ENCODE assay signal across 1 cellular context in the genomic region with DNA sequence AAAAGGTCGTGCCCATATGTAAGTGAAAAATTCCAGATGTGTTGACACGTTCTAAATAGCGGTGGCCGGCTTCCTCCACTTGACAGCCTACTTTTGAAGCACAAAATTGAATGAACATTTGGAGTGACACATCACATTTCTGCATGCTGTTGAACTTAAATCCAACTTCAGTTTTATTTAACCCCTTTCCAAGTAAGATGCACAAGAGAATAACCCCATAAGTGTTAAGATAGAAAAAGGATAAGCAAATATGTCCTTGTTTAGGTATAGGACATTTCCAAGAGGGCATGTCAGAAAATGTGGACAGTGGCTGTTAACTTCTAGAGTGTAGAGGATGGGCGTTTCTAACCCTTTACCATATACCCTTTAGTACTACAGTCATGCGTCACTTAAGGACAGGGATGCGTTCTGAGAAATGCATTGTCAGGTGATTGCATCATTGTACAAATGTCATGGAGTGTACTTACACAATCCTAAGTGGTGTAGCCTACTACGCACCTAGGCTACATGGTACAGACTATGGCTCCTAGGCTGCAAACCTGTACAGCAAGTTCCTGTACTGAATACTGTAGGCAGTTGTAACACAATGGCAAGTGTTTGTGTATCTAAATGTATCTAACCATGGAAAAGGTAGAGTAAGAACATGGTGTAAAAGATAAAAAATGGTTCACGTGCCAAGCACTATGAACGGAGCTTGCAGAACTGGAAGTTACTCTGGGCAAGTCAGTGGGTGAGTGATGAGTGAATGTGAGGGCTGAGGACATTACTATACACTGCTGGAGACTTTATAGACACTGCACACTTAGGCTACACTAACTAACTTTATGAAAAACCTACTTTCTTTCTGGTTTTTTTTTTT.
TF ChIP-seq lines count a peak whose summit lies in the region.

No MANE protein-coding gene starts in this region.

TF ChIP-seq in K562, 482 proteins besides CTCF, POLR2A, EP300 and RAD21 (continued from another document and continues in another):
- TF ChIP-seq, protein P1, sequence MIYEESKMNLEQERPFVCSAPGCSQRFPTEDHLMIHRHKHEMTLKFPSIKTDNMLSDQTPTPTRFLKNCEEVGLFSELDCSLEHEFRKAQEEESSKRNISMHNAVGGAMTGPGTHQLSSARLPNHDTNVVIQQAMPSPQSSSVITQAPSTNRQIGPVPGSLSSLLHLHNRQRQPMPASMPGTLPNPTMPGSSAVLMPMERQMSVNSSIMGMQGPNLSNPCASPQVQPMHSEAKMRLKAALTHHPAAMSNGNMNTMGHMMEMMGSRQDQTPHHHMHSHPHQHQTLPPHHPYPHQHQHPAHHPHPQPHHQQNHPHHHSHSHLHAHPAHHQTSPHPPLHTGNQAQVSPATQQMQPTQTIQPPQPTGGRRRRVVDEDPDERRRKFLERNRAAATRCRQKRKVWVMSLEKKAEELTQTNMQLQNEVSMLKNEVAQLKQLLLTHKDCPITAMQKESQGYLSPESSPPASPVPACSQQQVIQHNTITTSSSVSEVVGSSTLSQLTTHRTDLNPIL (CRISPR knock-in tag; IDR thresholded peaks at IDR 0.05) = no peak
- TF ChIP-seq MTA1 (IDR thresholded peaks at IDR 0.05; ENCODE audit: borderline replicate concordance) (peak; percentile 84), RBM25 (IDR thresholded peaks at IDR 0.05; ENCODE audit: low read depth, low read length, severe bottlenecking) (no peak), ZNF699 (CRISPR knock-in tag; IDR thresholded peaks at IDR 0.05; ENCODE audit: insufficient replicate concordance) (no peak), HSF4 (CRISPR knock-in tag; IDR thresholded peaks at IDR 0.05; ENCODE audit: borderline replicate concordance) (peak; percentile 66; the same call in 1 of the 2 replicates), KDM5B (IDR thresholded peaks at IDR 0.05; ENCODE audit: insufficient replicate concordance, low read depth, low read length) (no peak), TCFL5 (CRISPR knock-in tag; conservative IDR thresholded peaks at IDR 0.05) (peak; percentile 80; the same call in 1 of the 2 replicates), SREBF2 (CRISPR knock-in tag; IDR thresholded peaks at IDR 0.05) (no peak), ZBED1 (IDR thresholded peaks at IDR 0.05) (no peak), ARHGAP35 (IDR thresholded peaks at IDR 0.05; ENCODE audit: partially characterized antibody) (no peak), TCF3 (CRISPR knock-in tag; IDR thresholded peaks at IDR 0.05) (peak; percentile 23; the same call in 1 of the 2 replicates), SMARCA4 (IDR thresholded peaks at IDR 0.05) (peak; percentile 92), JUND (IDR thresholded peaks at IDR 0.05; ENCODE audit: borderline replicate concordance, low read depth, low read length) (peak; percentile 98), JUND (tag; IDR thresholded peaks at IDR 0.05; ENCODE audit: borderline replicate concordance, low read depth, low read length) (peak; percentile 99), ZNF263 (CRISPR knock-in tag; IDR thresholded peaks at IDR 0.05; ENCODE audit: borderline replicate concordance) (no peak), ASH1L (IDR thresholded peaks at IDR 0.05; ENCODE audit: borderline replicate concordance, low read depth, partially characterized antibody) (no peak), NCOA6 (IDR thresholded peaks at IDR 0.05) (no peak), ZKSCAN1 (IDR thresholded peaks at IDR 0.05; ENCODE audit: low read depth, low read length) (peak; percentile 99), ZNF197 (CRISPR knock-in tag; IDR thresholded peaks at IDR 0.05; ENCODE audit: low read depth) (peak; percentile 66; the same call in 1 of the 2 replicates), ZNF561 (CRISPR knock-in tag; conservative IDR thresholded peaks at IDR 0.05) (0 out of 2 replicates have a peak, but pooled peaks have one; percentile 52), RNF2 (IDR thresholded peaks at IDR 0.05) (peak; percentile 93), ZNF589 (CRISPR knock-in tag; IDR thresholded peaks at IDR 0.05; ENCODE audit: low read depth) (peak; percentile 91)
- TF ChIP-seq, protein P2, sequence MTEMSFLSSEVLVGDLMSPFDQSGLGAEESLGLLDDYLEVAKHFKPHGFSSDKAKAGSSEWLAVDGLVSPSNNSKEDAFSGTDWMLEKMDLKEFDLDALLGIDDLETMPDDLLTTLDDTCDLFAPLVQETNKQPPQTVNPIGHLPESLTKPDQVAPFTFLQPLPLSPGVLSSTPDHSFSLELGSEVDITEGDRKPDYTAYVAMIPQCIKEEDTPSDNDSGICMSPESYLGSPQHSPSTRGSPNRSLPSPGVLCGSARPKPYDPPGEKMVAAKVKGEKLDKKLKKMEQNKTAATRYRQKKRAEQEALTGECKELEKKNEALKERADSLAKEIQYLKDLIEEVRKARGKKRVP (CRISPR knock-in tag; IDR thresholded peaks at IDR 0.05) = peak; percentile 98
- TF ChIP-seq, protein P3, sequence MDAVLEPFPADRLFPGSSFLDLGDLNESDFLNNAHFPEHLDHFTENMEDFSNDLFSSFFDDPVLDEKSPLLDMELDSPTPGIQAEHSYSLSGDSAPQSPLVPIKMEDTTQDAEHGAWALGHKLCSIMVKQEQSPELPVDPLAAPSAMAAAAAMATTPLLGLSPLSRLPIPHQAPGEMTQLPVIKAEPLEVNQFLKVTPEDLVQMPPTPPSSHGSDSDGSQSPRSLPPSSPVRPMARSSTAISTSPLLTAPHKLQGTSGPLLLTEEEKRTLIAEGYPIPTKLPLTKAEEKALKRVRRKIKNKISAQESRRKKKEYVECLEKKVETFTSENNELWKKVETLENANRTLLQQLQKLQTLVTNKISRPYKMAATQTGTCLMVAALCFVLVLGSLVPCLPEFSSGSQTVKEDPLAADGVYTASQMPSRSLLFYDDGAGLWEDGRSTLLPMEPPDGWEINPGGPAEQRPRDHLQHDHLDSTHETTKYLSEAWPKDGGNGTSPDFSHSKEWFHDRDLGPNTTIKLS (IDR thresholded peaks at IDR 0.05; ENCODE audit: borderline replicate concordance, low read depth) = no peak; the same call in 1 of the 2 replicates
- TF ChIP-seq, protein P4, sequence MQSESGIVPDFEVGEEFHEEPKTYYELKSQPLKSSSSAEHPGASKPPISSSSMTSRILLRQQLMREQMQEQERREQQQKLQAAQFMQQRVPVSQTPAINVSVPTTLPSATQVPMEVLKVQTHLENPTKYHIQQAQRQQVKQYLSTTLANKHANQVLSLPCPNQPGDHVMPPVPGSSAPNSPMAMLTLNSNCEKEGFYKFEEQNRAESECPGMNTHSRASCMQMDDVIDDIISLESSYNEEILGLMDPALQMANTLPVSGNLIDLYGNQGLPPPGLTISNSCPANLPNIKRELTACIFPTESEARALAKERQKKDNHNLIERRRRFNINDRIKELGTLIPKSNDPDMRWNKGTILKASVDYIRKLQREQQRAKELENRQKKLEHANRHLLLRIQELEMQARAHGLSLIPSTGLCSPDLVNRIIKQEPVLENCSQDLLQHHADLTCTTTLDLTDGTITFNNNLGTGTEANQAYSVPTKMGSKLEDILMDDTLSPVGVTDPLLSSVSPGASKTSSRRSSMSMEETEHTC (IDR thresholded peaks at IDR 0.05) = no peak
- TF ChIP-seq, protein P5, sequence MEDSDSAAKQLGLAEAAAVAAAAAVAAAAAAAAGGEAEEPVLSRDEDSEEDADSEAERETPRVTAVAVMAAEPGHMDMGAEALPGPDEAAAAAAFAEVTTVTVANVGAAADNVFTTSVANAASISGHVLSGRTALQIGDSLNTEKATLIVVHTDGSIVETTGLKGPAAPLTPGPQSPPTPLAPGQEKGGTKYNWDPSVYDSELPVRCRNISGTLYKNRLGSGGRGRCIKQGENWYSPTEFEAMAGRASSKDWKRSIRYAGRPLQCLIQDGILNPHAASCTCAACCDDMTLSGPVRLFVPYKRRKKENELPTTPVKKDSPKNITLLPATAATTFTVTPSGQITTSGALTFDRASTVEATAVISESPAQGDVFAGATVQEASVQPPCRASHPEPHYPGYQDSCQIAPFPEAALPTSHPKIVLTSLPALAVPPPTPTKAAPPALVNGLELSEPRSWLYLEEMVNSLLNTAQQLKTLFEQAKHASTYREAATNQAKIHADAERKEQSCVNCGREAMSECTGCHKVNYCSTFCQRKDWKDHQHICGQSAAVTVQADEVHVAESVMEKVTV (CRISPR knock-in tag; IDR thresholded peaks at IDR 0.05) = 0 out of 2 replicates have a peak, but pooled peaks have one; percentile 41
- TF ChIP-seq, protein P6, sequence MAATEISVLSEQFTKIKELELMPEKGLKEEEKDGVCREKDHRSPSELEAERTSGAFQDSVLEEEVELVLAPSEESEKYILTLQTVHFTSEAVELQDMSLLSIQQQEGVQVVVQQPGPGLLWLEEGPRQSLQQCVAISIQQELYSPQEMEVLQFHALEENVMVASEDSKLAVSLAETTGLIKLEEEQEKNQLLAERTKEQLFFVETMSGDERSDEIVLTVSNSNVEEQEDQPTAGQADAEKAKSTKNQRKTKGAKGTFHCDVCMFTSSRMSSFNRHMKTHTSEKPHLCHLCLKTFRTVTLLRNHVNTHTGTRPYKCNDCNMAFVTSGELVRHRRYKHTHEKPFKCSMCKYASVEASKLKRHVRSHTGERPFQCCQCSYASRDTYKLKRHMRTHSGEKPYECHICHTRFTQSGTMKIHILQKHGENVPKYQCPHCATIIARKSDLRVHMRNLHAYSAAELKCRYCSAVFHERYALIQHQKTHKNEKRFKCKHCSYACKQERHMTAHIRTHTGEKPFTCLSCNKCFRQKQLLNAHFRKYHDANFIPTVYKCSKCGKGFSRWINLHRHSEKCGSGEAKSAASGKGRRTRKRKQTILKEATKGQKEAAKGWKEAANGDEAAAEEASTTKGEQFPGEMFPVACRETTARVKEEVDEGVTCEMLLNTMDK (IDR thresholded peaks at IDR 0.05; ENCODE audit: borderline replicate concordance, insufficient read depth, low read depth, low read length, poor library complexity, severe bottlenecking) = no peak
- TF ChIP-seq, protein P7, sequence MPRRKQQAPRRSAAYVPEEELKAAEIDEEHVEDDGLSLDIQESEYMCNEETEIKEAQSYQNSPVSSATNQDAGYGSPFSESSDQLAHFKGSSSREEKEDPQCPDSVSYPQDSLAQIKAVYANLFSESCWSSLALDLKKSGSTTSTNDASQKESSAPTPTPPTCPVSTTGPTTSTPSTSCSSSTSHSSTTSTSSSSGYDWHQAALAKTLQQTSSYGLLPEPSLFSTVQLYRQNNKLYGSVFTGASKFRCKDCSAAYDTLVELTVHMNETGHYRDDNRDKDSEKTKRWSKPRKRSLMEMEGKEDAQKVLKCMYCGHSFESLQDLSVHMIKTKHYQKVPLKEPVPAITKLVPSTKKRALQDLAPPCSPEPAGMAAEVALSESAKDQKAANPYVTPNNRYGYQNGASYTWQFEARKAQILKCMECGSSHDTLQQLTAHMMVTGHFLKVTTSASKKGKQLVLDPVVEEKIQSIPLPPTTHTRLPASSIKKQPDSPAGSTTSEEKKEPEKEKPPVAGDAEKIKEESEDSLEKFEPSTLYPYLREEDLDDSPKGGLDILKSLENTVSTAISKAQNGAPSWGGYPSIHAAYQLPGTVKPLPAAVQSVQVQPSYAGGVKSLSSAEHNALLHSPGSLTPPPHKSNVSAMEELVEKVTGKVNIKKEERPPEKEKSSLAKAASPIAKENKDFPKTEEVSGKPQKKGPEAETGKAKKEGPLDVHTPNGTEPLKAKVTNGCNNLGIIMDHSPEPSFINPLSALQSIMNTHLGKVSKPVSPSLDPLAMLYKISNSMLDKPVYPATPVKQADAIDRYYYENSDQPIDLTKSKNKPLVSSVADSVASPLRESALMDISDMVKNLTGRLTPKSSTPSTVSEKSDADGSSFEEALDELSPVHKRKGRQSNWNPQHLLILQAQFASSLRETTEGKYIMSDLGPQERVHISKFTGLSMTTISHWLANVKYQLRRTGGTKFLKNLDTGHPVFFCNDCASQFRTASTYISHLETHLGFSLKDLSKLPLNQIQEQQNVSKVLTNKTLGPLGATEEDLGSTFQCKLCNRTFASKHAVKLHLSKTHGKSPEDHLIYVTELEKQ (CRISPR knock-in tag; IDR thresholded peaks at IDR 0.05) = peak; percentile 82; the same call in 1 of the 2 replicates
- TF ChIP-seq, protein P8, sequence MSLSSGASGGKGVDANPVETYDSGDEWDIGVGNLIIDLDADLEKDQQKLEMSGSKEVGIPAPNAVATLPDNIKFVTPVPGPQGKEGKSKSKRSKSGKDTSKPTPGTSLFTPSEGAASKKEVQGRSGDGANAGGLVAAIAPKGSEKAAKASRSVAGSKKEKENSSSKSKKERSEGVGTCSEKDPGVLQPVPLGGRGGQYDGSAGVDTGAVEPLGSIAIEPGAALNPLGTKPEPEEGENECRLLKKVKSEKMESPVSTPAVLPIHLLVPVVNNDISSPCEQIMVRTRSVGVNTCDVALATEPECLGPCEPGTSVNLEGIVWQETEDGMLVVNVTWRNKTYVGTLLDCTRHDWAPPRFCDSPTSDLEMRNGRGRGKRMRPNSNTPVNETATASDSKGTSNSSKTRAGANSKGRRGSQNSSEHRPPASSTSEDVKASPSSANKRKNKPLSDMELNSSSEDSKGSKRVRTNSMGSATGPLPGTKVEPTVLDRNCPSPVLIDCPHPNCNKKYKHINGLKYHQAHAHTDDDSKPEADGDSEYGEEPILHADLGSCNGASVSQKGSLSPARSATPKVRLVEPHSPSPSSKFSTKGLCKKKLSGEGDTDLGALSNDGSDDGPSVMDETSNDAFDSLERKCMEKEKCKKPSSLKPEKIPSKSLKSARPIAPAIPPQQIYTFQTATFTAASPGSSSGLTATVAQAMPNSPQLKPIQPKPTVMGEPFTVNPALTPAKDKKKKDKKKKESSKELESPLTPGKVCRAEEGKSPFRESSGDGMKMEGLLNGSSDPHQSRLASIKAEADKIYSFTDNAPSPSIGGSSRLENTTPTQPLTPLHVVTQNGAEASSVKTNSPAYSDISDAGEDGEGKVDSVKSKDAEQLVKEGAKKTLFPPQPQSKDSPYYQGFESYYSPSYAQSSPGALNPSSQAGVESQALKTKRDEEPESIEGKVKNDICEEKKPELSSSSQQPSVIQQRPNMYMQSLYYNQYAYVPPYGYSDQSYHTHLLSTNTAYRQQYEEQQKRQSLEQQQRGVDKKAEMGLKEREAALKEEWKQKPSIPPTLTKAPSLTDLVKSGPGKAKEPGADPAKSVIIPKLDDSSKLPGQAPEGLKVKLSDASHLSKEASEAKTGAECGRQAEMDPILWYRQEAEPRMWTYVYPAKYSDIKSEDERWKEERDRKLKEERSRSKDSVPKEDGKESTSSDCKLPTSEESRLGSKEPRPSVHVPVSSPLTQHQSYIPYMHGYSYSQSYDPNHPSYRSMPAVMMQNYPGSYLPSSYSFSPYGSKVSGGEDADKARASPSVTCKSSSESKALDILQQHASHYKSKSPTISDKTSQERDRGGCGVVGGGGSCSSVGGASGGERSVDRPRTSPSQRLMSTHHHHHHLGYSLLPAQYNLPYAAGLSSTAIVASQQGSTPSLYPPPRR (CRISPR knock-in tag; IDR thresholded peaks at IDR 0.05; ENCODE audit: borderline replicate concordance) = no peak
- TF ChIP-seq, protein P9, sequence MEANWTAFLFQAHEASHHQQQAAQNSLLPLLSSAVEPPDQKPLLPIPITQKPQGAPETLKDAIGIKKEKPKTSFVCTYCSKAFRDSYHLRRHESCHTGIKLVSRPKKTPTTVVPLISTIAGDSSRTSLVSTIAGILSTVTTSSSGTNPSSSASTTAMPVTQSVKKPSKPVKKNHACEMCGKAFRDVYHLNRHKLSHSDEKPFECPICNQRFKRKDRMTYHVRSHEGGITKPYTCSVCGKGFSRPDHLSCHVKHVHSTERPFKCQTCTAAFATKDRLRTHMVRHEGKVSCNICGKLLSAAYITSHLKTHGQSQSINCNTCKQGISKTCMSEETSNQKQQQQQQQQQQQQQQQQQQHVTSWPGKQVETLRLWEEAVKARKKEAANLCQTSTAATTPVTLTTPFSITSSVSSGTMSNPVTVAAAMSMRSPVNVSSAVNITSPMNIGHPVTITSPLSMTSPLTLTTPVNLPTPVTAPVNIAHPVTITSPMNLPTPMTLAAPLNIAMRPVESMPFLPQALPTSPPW (CRISPR knock-in tag; IDR thresholded peaks at IDR 0.05) = 0 out of 2 replicates have a peak, but pooled peaks have one; percentile 32
